25 cellular contexts compared by ENCODE assay signal in the genomic region with DNA sequence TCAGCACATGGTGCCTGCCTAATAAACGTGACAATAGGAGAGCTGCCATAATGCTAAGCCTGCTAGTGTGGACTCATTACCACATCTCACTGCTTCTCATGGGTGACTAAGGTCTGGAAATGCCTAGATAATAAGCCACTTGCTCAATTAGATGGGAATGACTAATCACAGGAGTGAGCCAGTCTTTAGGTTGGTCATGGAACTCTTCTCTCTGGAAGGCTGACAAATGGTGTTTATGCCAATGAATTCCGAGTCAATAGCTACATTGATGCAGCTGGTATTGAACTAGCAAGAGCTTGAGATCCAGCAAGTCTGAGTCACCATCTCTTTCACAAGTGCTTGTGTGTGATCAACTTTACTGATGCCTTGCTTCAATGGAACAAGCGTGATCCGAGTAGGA.
"Had no signal": no experiment of that assay in that cellular context is flagged by ENCODE, and none has a peak within 500 bp of the region (broad histone marks: within the 10 kb centered on the region; RNA-seq: fewer than 3 reads in every experiment).

No MANE protein-coding gene starts in this region.

- H3K4me1 ChIP-seq: body of pancreas, gastrocnemius medialis, right lobe of liver, tibial artery had no signal

- H3K4me1 Mint-ChIP-seq: activated naive CD4-positive, alpha-beta T cell treated with anti-CD3 and anti-CD28 coated beads, Interleukin-2, amount 10 ng/mL, durations not matched to agents 7 days and 5 days; nephron progenitor cell; stimulated activated effector memory CD8-positive, alpha-beta T cell treated with anti-CD3 and anti-CD28 coated beads, Interleukin-12 subunit alpha, Interleukin-12 subunit beta, amount 100 ng/mL, for 72 hours; stimulated activated naive CD8-positive, alpha-beta T cell treated with anti-CD3 and anti-CD28 coated beads, Interleukin-15, amount 100 ng/mL, for 72 hours had no signal

- H3K9me3 ChIP-seq: body of pancreas, gastrocnemius medialis, mucosa of descending colon, right lobe of liver, tibial artery had no signal

- H3K27ac Mint-ChIP-seq: activated naive CD4-positive, alpha-beta T cell treated with anti-CD3 and anti-CD28 coated beads, Interleukin-2, amount 10 ng/mL, durations not matched to agents 7 days and 5 days; activated T-cell treated with anti-CD3 and anti-CD28 coated beads, Interleukin-2, amount 50 U/mL, for 72 hours; dendritic cell treated with granulocyte-macrophage colony-stimulating factor and Interleukin-4, amounts not matched to agents 40 ng/mL and 50 ng/mL, for 4 days; nephron progenitor cell; stimulated activated effector memory CD8-positive, alpha-beta T cell treated with anti-CD3 and anti-CD28 coated beads, Interleukin-12 subunit alpha, Interleukin-12 subunit beta, amount 100 ng/mL, for 72 hours; stimulated activated naive CD8-positive, alpha-beta T cell treated with anti-CD3 and anti-CD28 coated beads, Interleukin-15, amount 100 ng/mL, for 72 hours; WTC11 had no signal

- H3K27me3 ChIP-seq: body of pancreas, right lobe of liver, tibial artery had no signal

- H3K36me3 ChIP-seq: gastrocnemius medialis, right lobe of liver, tibial artery had no signal

- ATAC-seq: activated T-cell treated with anti-CD3 and anti-CD28 coated beads, Interleukin-2, amount 50 U/mL, for 72 hours; body of pancreas; gastrocnemius medialis; left cardiac atrium; mucosa of descending colon; right lobe of liver; stimulated activated effector memory CD8-positive, alpha-beta T cell treated with anti-CD3 and anti-CD28 coated beads, Interleukin-12 subunit alpha, Interleukin-12 subunit beta, amount 100 ng/mL, for 72 hours; stimulated activated naive CD8-positive, alpha-beta T cell treated with anti-CD3 and anti-CD28 coated beads, Interleukin-15, amount 100 ng/mL, for 72 hours; WTC11 had no signal

- H3K9me3 Mint-ChIP-seq: activated naive CD4-positive, alpha-beta T cell treated with anti-CD3 and anti-CD28 coated beads, Interleukin-2, amount 10 ng/mL, durations not matched to agents 7 days and 5 days; activated T-cell treated with anti-CD3 and anti-CD28 coated beads, Interleukin-2, amount 50 U/mL, for 72 hours; dendritic cell treated with granulocyte-macrophage colony-stimulating factor and Interleukin-4, amounts not matched to agents 40 ng/mL and 50 ng/mL, for 4 days; nephron progenitor cell; WTC11 had no signal

- H3K4me3 Mint-ChIP-seq: activated naive CD4-positive, alpha-beta T cell treated with anti-CD3 and anti-CD28 coated beads, Interleukin-2, amount 10 ng/mL, durations not matched to agents 7 days and 5 days; activated T-cell treated with anti-CD3 and anti-CD28 coated beads, Interleukin-2, amount 50 U/mL, for 72 hours; dendritic cell treated with granulocyte-macrophage colony-stimulating factor and Interleukin-4, amounts not matched to agents 40 ng/mL and 50 ng/mL, for 4 days; nephron progenitor cell; stimulated activated effector memory CD8-positive, alpha-beta T cell treated with anti-CD3 and anti-CD28 coated beads, Interleukin-12 subunit alpha, Interleukin-12 subunit beta, amount 100 ng/mL, for 72 hours; stimulated activated naive CD8-positive, alpha-beta T cell treated with anti-CD3 and anti-CD28 coated beads, Interleukin-15, amount 100 ng/mL, for 72 hours; WTC11 had no signal

- H3K27ac ChIP-seq: body of pancreas, gastrocnemius medialis, right lobe of liver, tibial artery had no signal

- DNase-seq: activated CD4-positive, alpha-beta T cell treated with anti-CD3 and anti-CD28 coated beads, Interleukin-2, amount 50 U/mL, for 4 hours; activated effector memory CD4-positive, alpha-beta T cell treated with Interleukin-2 at 50 U/mL for 16 hours; activated naive CD4-positive, alpha-beta T cell treated with anti-CD3 and anti-CD28 coated beads, Interleukin-2, amount 10 ng/mL, durations not matched to agents 7 days and 5 days; activated T-cell treated with anti-CD3 and anti-CD28 coated beads, Interleukin-2, amount 50 U/mL, for 72 hours; amygdala; body of pancreas; caudate nucleus; effector CD4-positive, alpha-beta T cell; erythroblast; gastrocnemius medialis; hypothalamus; left cardiac atrium; mesenchymal stem cell; mucosa of descending colon; nephron progenitor cell; posterior cingulate gyrus; right lobe of liver; small intestine; stimulated activated CD4-positive, alpha-beta T cell treated with anti-CD3 and anti-CD28 coated beads, Interleukin-2, amount 100 ng/mL, for 24 hours; stimulated activated naive CD8-positive, alpha-beta T cell treated with anti-CD3 and anti-CD28 coated beads, Interleukin-15, amount 100 ng/mL, for 72 hours; T-helper 1 cell; tibial artery had no signal

- H3K36me3 Mint-ChIP-seq: activated naive CD4-positive, alpha-beta T cell treated with anti-CD3 and anti-CD28 coated beads, Interleukin-2, amount 10 ng/mL, durations not matched to agents 7 days and 5 days; stimulated activated effector memory CD8-positive, alpha-beta T cell treated with anti-CD3 and anti-CD28 coated beads, Interleukin-12 subunit alpha, Interleukin-12 subunit beta, amount 100 ng/mL, for 72 hours; WTC11 had no signal

- H3K4me3 ChIP-seq: body of pancreas, gastrocnemius medialis, mucosa of descending colon, right lobe of liver, tibial artery had no signal

- H3K27me3 Mint-ChIP-seq: activated naive CD4-positive, alpha-beta T cell treated with anti-CD3 and anti-CD28 coated beads, Interleukin-2, amount 10 ng/mL, durations not matched to agents 7 days and 5 days; dendritic cell treated with granulocyte-macrophage colony-stimulating factor and Interleukin-4, amounts not matched to agents 40 ng/mL and 50 ng/mL, for 4 days; stimulated activated naive CD8-positive, alpha-beta T cell treated with anti-CD3 and anti-CD28 coated beads, Interleukin-15, amount 100 ng/mL, for 72 hours had no signal
